1 cellular context compared by ENCODE assay signal in genomic region chr5:95762681-95763041, GRCh38.
TF ChIP-seq lines count a peak whose summit lies in the region.

No MANE protein-coding gene starts in this region.

TF ChIP-seq in GM23338, 12 proteins besides CTCF, POLR2A, EP300 and RAD21:
- TF ChIP-seq ZNF462 (CRISPR knock-in tag; IDR thresholded peaks at IDR 0.05) (no peak), JUNB (IDR thresholded peaks at IDR 0.05; ENCODE audit: unreplicated experiment) (no peak), EZH2 (IDR thresholded peaks at IDR 0.05; ENCODE audit: low read depth, unreplicated experiment) (no peak), REST (IDR thresholded peaks at IDR 0.05; ENCODE audit: unreplicated experiment) (no peak), EZH2phosphoT487 (IDR thresholded peaks at IDR 0.05; ENCODE audit: unreplicated experiment) (no peak), ETS1 (IDR thresholded peaks at IDR 0.05) (no peak), POLR2AphosphoS5 (IDR thresholded peaks at IDR 0.05; ENCODE audit: low read depth) (no peak), CREB1 (CRISPR knock-in tag; IDR thresholded peaks at IDR 0.05; ENCODE audit: low read depth) (no peak), ZNF331 (CRISPR knock-in tag; IDR thresholded peaks at IDR 0.05; ENCODE audit: low read depth) (no peak), NANOG (IDR thresholded peaks at IDR 0.05; ENCODE audit: borderline replicate concordance) (no peak), ZNF114 (CRISPR knock-in tag; IDR thresholded peaks at IDR 0.05) (no peak), STAT1 (IDR thresholded peaks at IDR 0.05; ENCODE audit: unreplicated experiment) (no peak)
